20 cellular contexts compared by ENCODE assay signal in the genomic region with DNA sequence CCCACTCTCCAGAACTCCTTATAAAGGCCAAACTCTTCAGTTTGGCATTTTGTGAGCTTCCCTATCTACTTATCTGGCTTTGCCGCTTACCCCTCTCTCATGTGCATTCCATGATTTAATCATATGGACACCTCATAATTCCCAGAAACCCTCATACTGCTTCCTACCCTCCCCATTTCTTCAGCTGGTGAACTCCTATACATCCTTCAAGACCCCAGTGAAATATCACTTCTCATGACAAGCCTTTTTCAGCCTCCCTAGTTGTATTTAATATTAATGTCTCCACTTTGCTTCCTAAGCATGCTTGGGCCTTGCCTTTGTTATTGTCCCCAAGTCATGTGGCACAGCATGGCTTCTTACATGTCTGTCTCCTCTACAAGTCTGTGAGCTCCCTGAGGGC. TPM values are rescaled to one million over a fixed set of nuclear protein-coding genes. Genes with fewer than 3 reads are reported as not detected.
DNase-seq lines count a peak whose midpoint lies in the region; ATAC-seq, FAIRE-seq and TF ChIP-seq lines count a peak whose summit lies in the region.
"Had no signal": no experiment of that assay in that cellular context is flagged by ENCODE, and none has a peak within 500 bp of the region (broad histone marks: within the 10 kb centered on the region; RNA-seq: fewer than 3 reads in every experiment).

No MANE protein-coding gene starts in this region.

- H3K27ac Mint-ChIP-seq in neural progenitor cell: peak overlapping the region; percentile 46
- H3K27ac Mint-ChIP-seq: B cell; CD8-positive, alpha-beta T cell; HFFc6; IgD-negative memory B cell had no signal

- H3K4me3 ChIP-seq in HEK293 (ENCODE audit: low read depth, low read length): no peak overlapping the region
- no peak overlapping the region for H3K4me3 ChIP-seq in iPS-20b (ENCODE audit: low read length)
- H3K4me3 ChIP-seq in neural progenitor cell: no peak overlapping the region
- H3K4me3 ChIP-seq: BLaER1 treated with 17β-estradiol and CSF1 and Interleukin-3, amounts not matched to agents 10 nM and 100 nM had no signal

- H3K27me3 Mint-ChIP-seq in neural progenitor cell (ENCODE audit: insufficient read depth, low read depth): peaks cover 18% of the 10 kb centered on the region

- H2AFZ ChIP-seq in neural progenitor cell (replicated peaks): no peak overlapping the region

- no peak for DNase-seq in GM12892 (ENCODE audit: insufficient read length)
- DNase-seq in neural progenitor cell (ENCODE audit: low spot score): no peak
- no peak for DNase-seq in putamen (ENCODE audit: low spot score)
- DNase-seq: Calu3; CD8-positive, alpha-beta T cell; DMS79 treated with DMSO at 0.1 percent for 48 hours; GF-D8; HCEC 1CT; HFFc6 had no signal

- no peak overlapping the region for H3K4me3 Mint-ChIP-seq in neural progenitor cell
- H3K4me3 Mint-ChIP-seq: B cell; CD8-positive, alpha-beta T cell; HFFc6 had no signal

- H3K36me3 ChIP-seq in HEK293 (ENCODE audit: control insufficient read depth in 2 of 2, insufficient read depth in 1 of 2, low read length in 2 of 2) (no peaks in the 10 kb centered on the region), iPS-20b (ENCODE audit: insufficient read depth, low read depth, low read length) (no peaks in the 10 kb centered on the region), neural progenitor cell (no peaks in the 10 kb centered on the region)
- H3K36me3 ChIP-seq: BLaER1 treated with 17β-estradiol and CSF1 and Interleukin-3, amounts not matched to agents 10 nM and 100 nM had no signal

- H3K4me2 ChIP-seq in neural progenitor cell: no peak overlapping the region
- H3K4me2 ChIP-seq: BLaER1 treated with 17β-estradiol and CSF1 and Interleukin-3, amounts not matched to agents 10 nM and 100 nM had no signal

- no peaks in the 10 kb centered on the region for H4K20me1 ChIP-seq in neural progenitor cell (ENCODE audit: low read depth)
- H4K20me1 ChIP-seq: BLaER1 treated with 17β-estradiol and CSF1 and Interleukin-3, amounts not matched to agents 10 nM and 100 nM had no signal

- H3F3A ChIP-seq in neural progenitor cell (ENCODE audit: low read depth): peaks cover 26% of the 10 kb centered on the region

- peaks cover 72% of the 10 kb centered on the region for H3K4me1 Mint-ChIP-seq in neural progenitor cell
- H3K4me1 Mint-ChIP-seq: B cell, IgD-negative memory B cell had no signal

- POLR2A ChIA-PET in HEK293 (lab: Yijun Ruan, JAX): no interaction called here

- no peak for ATAC-seq in GM18517 (IDR thresholded peaks at IDR 0.05; ENCODE audit: unreplicated experiment)
- ATAC-seq in HG03175 (IDR thresholded peaks at IDR 0.05; ENCODE audit: unreplicated experiment): no peak
- ATAC-seq: CD8-positive, alpha-beta T cell; HepG2 had no signal

- H3K79me2 ChIP-seq in neural progenitor cell (ENCODE audit: low read depth): no peaks in the 10 kb centered on the region

- H3K27ac ChIP-seq in HEK293 (ENCODE audit: extremely low read depth, low read depth, low read length) (no peak overlapping the region), iPS-20b (ENCODE audit: low read length) (no peak overlapping the region), neural progenitor cell (no peak overlapping the region)
- H3K27ac ChIP-seq: BLaER1 treated with 17β-estradiol and CSF1 and Interleukin-3, amounts not matched to agents 10 nM and 100 nM had no signal

- H3K4me1 ChIP-seq in HEK293 (ENCODE audit: control insufficient read depth, insufficient read depth, low read length) (no peaks in the 10 kb centered on the region), iPS-20b (ENCODE audit: insufficient read depth, low read length) (peaks cover 18% of the 10 kb centered on the region; the same call in 1 of the 2 replicates), neural progenitor cell (peaks cover 38% of the 10 kb centered on the region)

- CTCF ChIA-PET in HEK293 (lab: Yijun Ruan, JAX): interaction anchor here (0.7 kb wide), 1 partner anchor 142 kb away, joined by 3 read pairs; no protein-coding TSS in a partner anchor

- H3K9me3 Mint-ChIP-seq in neural progenitor cell: peaks cover 5% of the 10 kb centered on the region
- H3K9me3 Mint-ChIP-seq: HFFc6 had no signal

- TF ChIP-seq POLR2A in GM12892 (IDR thresholded peaks at IDR 0.05; ENCODE audit: low read depth, low read length): no peak

- H3K9me3 ChIP-seq in HEK293 (ENCODE audit: control insufficient read depth, insufficient read depth, low read depth, low read length) (no peaks in the 10 kb centered on the region), iPS-20b (ENCODE audit: insufficient read depth, low read depth, low read length) (no peaks in the 10 kb centered on the region), neural progenitor cell (ENCODE audit: low read depth) (no peaks in the 10 kb centered on the region)

- no peaks in the 10 kb centered on the region for H3K27me3 ChIP-seq in iPS-20b (ENCODE audit: insufficient read depth, low read length)
- no peaks in the 10 kb centered on the region for H3K27me3 ChIP-seq in neural progenitor cell
- H3K27me3 ChIP-seq: BLaER1 treated with 17β-estradiol and CSF1 and Interleukin-3, amounts not matched to agents 10 nM and 100 nM had no signal

- peak; percentile 30 for FAIRE-seq in GM12892 (lab: Jason Lieb, UNC)
- FAIRE-seq: GM19239, H54, HepG2 had no signal

- H3K36me3 Mint-ChIP-seq in neural progenitor cell: no peaks in the 10 kb centered on the region
- H3K36me3 Mint-ChIP-seq: CD8-positive, alpha-beta T cell; IgD-negative memory B cell had no signal

- TF ChIP-seq CTCF in HEK293 (tag by site-specific recombination; IDR thresholded peaks at IDR 0.05) (no peak), neural progenitor cell (IDR thresholded peaks at IDR 0.05) (no peak)

- H3K9ac ChIP-seq in iPS-20b (ENCODE audit: low read depth, low read length) (peak overlapping the region; percentile 31; the same call in 1 of the 2 replicates), neural progenitor cell (no peak overlapping the region)
- H3K9ac ChIP-seq: BLaER1 treated with 17β-estradiol and CSF1 and Interleukin-3, amounts not matched to agents 10 nM and 100 nM had no signal

TF ChIP-seq in HEK293, 187 proteins besides CTCF, POLR2A, EP300 and RAD21:
- TF ChIP-seq ZFP3 (tag by site-specific recombination; IDR thresholded peaks at IDR 0.05; ENCODE audit: low read depth) (peak; percentile 87), KLF1 (tag by site-specific recombination; IDR thresholded peaks at IDR 0.05) (no peak), ZNF473 (tag by site-specific recombination; IDR thresholded peaks at IDR 0.05) (no peak), ZNF514 (tag by site-specific recombination; IDR thresholded peaks at IDR 0.05) (no peak), ZNF292 (tag by site-specific recombination; IDR thresholded peaks at IDR 0.05; ENCODE audit: borderline replicate concordance, low read depth) (no peak)
- TF ChIP-seq, protein P1, sequence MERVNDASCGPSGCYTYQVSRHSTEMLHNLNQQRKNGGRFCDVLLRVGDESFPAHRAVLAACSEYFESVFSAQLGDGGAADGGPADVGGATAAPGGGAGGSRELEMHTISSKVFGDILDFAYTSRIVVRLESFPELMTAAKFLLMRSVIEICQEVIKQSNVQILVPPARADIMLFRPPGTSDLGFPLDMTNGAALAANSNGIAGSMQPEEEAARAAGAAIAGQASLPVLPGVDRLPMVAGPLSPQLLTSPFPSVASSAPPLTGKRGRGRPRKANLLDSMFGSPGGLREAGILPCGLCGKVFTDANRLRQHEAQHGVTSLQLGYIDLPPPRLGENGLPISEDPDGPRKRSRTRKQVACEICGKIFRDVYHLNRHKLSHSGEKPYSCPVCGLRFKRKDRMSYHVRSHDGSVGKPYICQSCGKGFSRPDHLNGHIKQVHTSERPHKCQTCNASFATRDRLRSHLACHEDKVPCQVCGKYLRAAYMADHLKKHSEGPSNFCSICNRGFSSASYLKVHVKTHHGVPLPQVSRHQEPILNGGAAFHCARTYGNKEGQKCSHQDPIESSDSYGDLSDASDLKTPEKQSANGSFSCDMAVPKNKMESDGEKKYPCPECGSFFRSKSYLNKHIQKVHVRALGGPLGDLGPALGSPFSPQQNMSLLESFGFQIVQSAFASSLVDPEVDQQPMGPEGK (tag by site-specific recombination; IDR thresholded peaks at IDR 0.05): no peak

RNA-seq across cellular contexts. Expression of a gene that starts 13.7 kb away (rescaled TPM):
- 1.5 TPM for polyA plus RNA-seq in GM12892 (2012; ENCODE audit: missing spikeins)
- 16.5 and 33.0 TPM in 2 replicates for total RNA-seq in neural progenitor cell (ENCODE audit: low replicate concordance)
- total RNA-seq: A172, Calu3, HepG2 had no signal
- polyA plus RNA-seq: HepG2 had no signal
